11 cellular contexts compared by ENCODE assay signal in genomic region chr17:59423137-59423703, GRCh38.
A peak's percentile ranks its signal among the peaks of the same experiment; 100 is the strongest.
DNase-seq lines count a peak whose midpoint lies in the region; ATAC-seq and TF ChIP-seq lines count a peak whose summit lies in the region.
"Had no signal": no experiment of that assay in that cellular context is flagged by ENCODE, and none has a peak within 500 bp of the region (broad histone marks: within the 10 kb centered on the region; RNA-seq: fewer than 3 reads in every experiment).

No MANE protein-coding gene starts in this region.

- TF ChIP-seq CTCF in A673 (conservative IDR thresholded peaks at IDR 0.05; ENCODE audit: low read depth, low read length) (no peak), OCI-LY7 (conservative IDR thresholded peaks at IDR 0.05; ENCODE audit: low read length) (no peak), epithelial cell of esophagus (IDR thresholded peaks at IDR 0.05; ENCODE audit: insufficient read depth, low read depth, low read length, missing control alignments) (no peak)

- H3K4me1 ChIP-seq in A673 (ENCODE audit: insufficient read depth, low read length, poor library complexity, severe bottlenecking) (no peaks in the 10 kb centered on the region), OCI-LY7 (ENCODE audit: insufficient read depth, low read length, poor library complexity, severe bottlenecking) (no peaks in the 10 kb centered on the region), mesodermal cell (ENCODE audit: control insufficient read depth, insufficient read depth, low read length, poor library complexity, severe bottlenecking) (peaks cover 48% of the 10 kb centered on the region)

- H3K4me2 ChIP-seq in OCI-LY7 (ENCODE audit: low read length), result no peak overlapping the region
- H3K4me2 ChIP-seq: neural progenitor cell had no signal

- WGBS in mesodermal cell (ENCODE audit: insufficient coverage in 2 of 2), 2 experiments, result 31 to 55% methylated on average over 2 to 8 of the region's 9 CpGs

- H3K9me3 ChIP-seq in A673 (ENCODE audit: low read depth, low read length, poor library complexity, severe bottlenecking) (no peaks in the 10 kb centered on the region), OCI-LY7 (ENCODE audit: low read length) (no peaks in the 10 kb centered on the region), mesodermal cell (ENCODE audit: control insufficient read depth, low read length) (no peaks in the 10 kb centered on the region)

- H3K4me3 ChIP-seq in A673 (ENCODE audit: low read depth, low read length, poor library complexity, severe bottlenecking) (no peak overlapping the region), OCI-LY7 (ENCODE audit: low read depth, low read length, poor library complexity, severe bottlenecking) (no peak overlapping the region), epithelial cell of esophagus (ENCODE audit: low read length) (no peak overlapping the region), mesodermal cell (ENCODE audit: extremely low read depth, insufficient read depth, low read length, poor library complexity, severe bottlenecking) (no peak overlapping the region)
- H3K4me3 ChIP-seq: neural progenitor cell had no signal

- H3K9me3 Mint-ChIP-seq in activated CD4-positive, alpha-beta T cell treated with anti-CD3 and anti-CD28 coated beads, Interleukin-2, amount 10 ng/mL, durations not matched to agents 24 days and 14 days, result no peaks in the 10 kb centered on the region
- H3K9me3 Mint-ChIP-seq in natural killer cell treated with Interleukin-12 subunit alpha and Interleukin-12 subunit beta and Interleukin-15 and Interleukin-18, amount 100 ng/mL, for 72 hours, result no peaks in the 10 kb centered on the region
- H3K9me3 Mint-ChIP-seq: neural progenitor cell; stimulated activated naive CD8-positive, alpha-beta T cell treated with anti-CD3 and anti-CD28 coated beads, Interleukin-15, amount 100 ng/mL, for 72 hours had no signal

- H3K36me3 ChIP-seq in A673 (ENCODE audit: insufficient read depth, low read length, poor library complexity, severe bottlenecking) (no peaks in the 10 kb centered on the region), OCI-LY7 (ENCODE audit: insufficient read depth, low read length) (no peaks in the 10 kb centered on the region), mesodermal cell (ENCODE audit: control insufficient read depth, insufficient read depth, low read length) (no peaks in the 10 kb centered on the region)
- H3K36me3 ChIP-seq: neural progenitor cell had no signal

- DNase-seq in A673 (ENCODE audit: low spot score), result peak; percentile 39
- no peak for DNase-seq in OCI-LY7 (ENCODE audit: low spot score)
- peak; percentile 43 for DNase-seq in epithelial cell of esophagus (ENCODE audit: low read depth)
- DNase-seq in activated CD4-positive, alpha-beta T cell treated with anti-CD3 and anti-CD28 coated beads, Interleukin-2, amount 10 ng/mL, durations not matched to agents 24 days and 14 days, result no peak
- no peak for DNase-seq in natural killer cell treated with Interleukin-12 subunit alpha and Interleukin-12 subunit beta and Interleukin-15 and Interleukin-18, amount 100 ng/mL, for 72 hours (ENCODE audit: low spot score)
- DNase-seq: SIG-M5; stimulated activated naive CD8-positive, alpha-beta T cell treated with anti-CD3 and anti-CD28 coated beads, Interleukin-15, amount 100 ng/mL, for 72 hours had no signal

- H4K20me1 ChIP-seq in OCI-LY7 (ENCODE audit: insufficient read depth, low read length), result no peaks in the 10 kb centered on the region

- H3K27ac ChIP-seq in A673 (ENCODE audit: low read depth, low read length, poor library complexity, severe bottlenecking), result no peak overlapping the region
- H3K27ac ChIP-seq in OCI-LY7 (ENCODE audit: low read depth, low read length, poor library complexity, severe bottlenecking), result no peak overlapping the region
- peak overlapping the region; percentile 99 for H3K27ac ChIP-seq in mesodermal cell (ENCODE audit: low read depth, low read length, severe bottlenecking)
- H3K27ac ChIP-seq: neural progenitor cell had no signal

- peaks cover 20% of the 10 kb centered on the region for H3K4me1 Mint-ChIP-seq in activated CD4-positive, alpha-beta T cell treated with anti-CD3 and anti-CD28 coated beads, Interleukin-2, amount 10 ng/mL, durations not matched to agents 24 days and 14 days
- H3K4me1 Mint-ChIP-seq in natural killer cell treated with Interleukin-12 subunit alpha and Interleukin-12 subunit beta and Interleukin-15 and Interleukin-18, amount 100 ng/mL, for 72 hours (ENCODE audit: low read depth in 2 of 2), result no peaks in the 10 kb centered on the region

- BruUV-seq in A673 (replicated peaks; lab: Mats Ljungman, UMichigan), result no TSS peak
- BruUV-seq in OCI-LY7 (replicated peaks; lab: Mats Ljungman, UMichigan), result no TSS peak

- POLR2A ChIA-PET in A673 (lab: Charles Lee; ENCODE audit: low non-redundant PET), result no interaction called here
- POLR2A ChIA-PET in OCI-LY7 (lab: Charles Lee), result interaction anchor here (1.2 to 1.3 kb wide), 2 partner anchors 13 to 48 kb away, joined by 3 read pairs; no protein-coding TSS in a partner anchor

- H3K9me2 ChIP-seq in OCI-LY7 (ENCODE audit: insufficient read depth, low read length), result no peaks in the 10 kb centered on the region

- ATAC-seq in HG03469 (IDR thresholded peaks at IDR 0.05; ENCODE audit: unreplicated experiment) (no peak), GM19023 (IDR thresholded peaks at IDR 0.05; ENCODE audit: unreplicated experiment) (no peak)
- no peak for ATAC-seq in natural killer cell treated with Interleukin-12 subunit alpha and Interleukin-12 subunit beta and Interleukin-15 and Interleukin-18, amount 100 ng/mL, for 72 hours
- ATAC-seq: stimulated activated naive CD8-positive, alpha-beta T cell treated with anti-CD3 and anti-CD28 coated beads, Interleukin-15, amount 100 ng/mL, for 72 hours had no signal

- H2AFZ ChIP-seq in OCI-LY7 (ENCODE audit: low read length), result 0 out of 2 replicates have a peak overlapping the region, but pooled peaks have one; percentile 55
- H2AFZ ChIP-seq: neural progenitor cell had no signal

- H3K36me3 Mint-ChIP-seq in activated CD4-positive, alpha-beta T cell treated with anti-CD3 and anti-CD28 coated beads, Interleukin-2, amount 10 ng/mL, durations not matched to agents 24 days and 14 days (ENCODE audit: low read depth), result no peaks in the 10 kb centered on the region
- no peaks in the 10 kb centered on the region for H3K36me3 Mint-ChIP-seq in natural killer cell treated with Interleukin-12 subunit alpha and Interleukin-12 subunit beta and Interleukin-15 and Interleukin-18, amount 100 ng/mL, for 72 hours
- H3K36me3 Mint-ChIP-seq: neural progenitor cell had no signal

- no peaks in the 10 kb centered on the region for H3K27me3 Mint-ChIP-seq in activated CD4-positive, alpha-beta T cell treated with anti-CD3 and anti-CD28 coated beads, Interleukin-2, amount 10 ng/mL, durations not matched to agents 24 days and 14 days
- H3K27me3 Mint-ChIP-seq in natural killer cell treated with Interleukin-12 subunit alpha and Interleukin-12 subunit beta and Interleukin-15 and Interleukin-18, amount 100 ng/mL, for 72 hours, result no peaks in the 10 kb centered on the region
- H3K27me3 Mint-ChIP-seq: stimulated activated naive CD8-positive, alpha-beta T cell treated with anti-CD3 and anti-CD28 coated beads, Interleukin-15, amount 100 ng/mL, for 72 hours had no signal

- intact Hi-C loops in A673 (cut with micrococcal nuclease; ENCODE audit: unreplicated experiment), result no loop called here
- intact Hi-C loops in OCI-LY7 (cut with micrococcal nuclease; ENCODE audit: unreplicated experiment), result no loop called here
- intact Hi-C loops in activated CD4-positive, alpha-beta T cell treated with anti-CD3 and anti-CD28 coated beads, Interleukin-2, amount 10 ng/mL, durations not matched to agents 24 days and 14 days (cut with micrococcal nuclease), result no loop called here

- no peak overlapping the region for H3K27ac Mint-ChIP-seq in activated CD4-positive, alpha-beta T cell treated with anti-CD3 and anti-CD28 coated beads, Interleukin-2, amount 10 ng/mL, durations not matched to agents 24 days and 14 days
- H3K27ac Mint-ChIP-seq in natural killer cell treated with Interleukin-12 subunit alpha and Interleukin-12 subunit beta and Interleukin-15 and Interleukin-18, amount 100 ng/mL, for 72 hours, result no peak overlapping the region
- H3K27ac Mint-ChIP-seq: neural progenitor cell; stimulated activated naive CD8-positive, alpha-beta T cell treated with anti-CD3 and anti-CD28 coated beads, Interleukin-15, amount 100 ng/mL, for 72 hours had no signal

- CTCF ChIA-PET in A673 (lab: Charles Lee), result no interaction called here
- CTCF ChIA-PET in OCI-LY7 (lab: Charles Lee; ENCODE audit: unreplicated experiment), result no interaction called here

- H3K4me3 Mint-ChIP-seq in activated CD4-positive, alpha-beta T cell treated with anti-CD3 and anti-CD28 coated beads, Interleukin-2, amount 10 ng/mL, durations not matched to agents 24 days and 14 days, result no peak overlapping the region
- H3K4me3 Mint-ChIP-seq in natural killer cell treated with Interleukin-12 subunit alpha and Interleukin-12 subunit beta and Interleukin-15 and Interleukin-18, amount 100 ng/mL, for 72 hours, result no peak overlapping the region
- H3K4me3 Mint-ChIP-seq: neural progenitor cell; stimulated activated naive CD8-positive, alpha-beta T cell treated with anti-CD3 and anti-CD28 coated beads, Interleukin-15, amount 100 ng/mL, for 72 hours had no signal

- no peaks in the 10 kb centered on the region for H3K27me3 ChIP-seq in A673 (replicated peaks; ENCODE audit: insufficient read depth, low read depth, low read length, poor library complexity)
- H3K27me3 ChIP-seq: neural progenitor cell had no signal

- no peaks in the 10 kb centered on the region for H3K79me2 ChIP-seq in OCI-LY7 (ENCODE audit: insufficient read depth, low read depth, low read length)

Comparison
In these comparisons a context has a peak if more than half of its experiments do, and no peak if none do; other contexts are left out.
1. DNase-seq: peak in A673 (single experiment) and epithelial cell of esophagus (single experiment); none in OCI-LY7 (single experiment), activated CD4-positive, alpha-beta T cell treated with anti-CD3 and anti-CD28 coated beads, Interleukin-2, amount 10 ng/mL, durations not matched to agents 24 days and 14 days (single experiment) and natural killer cell treated with Interleukin-12 subunit alpha and Interleukin-12 subunit beta and Interleukin-15 and Interleukin-18, amount 100 ng/mL, for 72 hours (single experiment).